Comparison of ENCODE assay signal across 2 cellular contexts in the genomic region with DNA sequence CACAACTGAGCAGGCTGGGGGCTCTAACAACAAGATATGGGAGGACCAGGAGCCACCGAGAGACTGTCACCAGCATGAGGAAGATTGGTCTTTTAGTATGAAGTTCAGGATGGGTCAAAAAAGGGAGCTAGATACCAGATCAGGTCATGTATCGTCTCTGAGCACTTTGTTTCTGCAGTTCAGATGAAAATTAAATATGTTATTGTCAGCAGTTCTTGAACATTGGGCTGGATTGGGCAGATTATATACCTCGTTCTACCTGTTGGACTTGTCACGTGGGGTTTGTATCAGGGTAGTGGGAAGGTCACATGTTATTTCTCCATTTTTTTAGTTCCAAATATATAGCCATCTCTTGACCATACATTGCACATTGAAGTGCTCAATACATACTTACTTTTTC.
TF ChIP-seq lines count a peak whose summit lies in the region.

No MANE protein-coding gene starts in this region.

TF ChIP-seq in IMR-90, 13 proteins besides CTCF, POLR2A, EP300 and RAD21:
- TF ChIP-seq MAFK (IDR thresholded peaks at IDR 0.05; ENCODE audit: low read depth, low read length) = peak; percentile 47
- TF ChIP-seq RFX5 (IDR thresholded peaks at IDR 0.05; ENCODE audit: low read depth, low read length) = no peak

TF ChIP-seq in K562, 482 proteins besides CTCF, POLR2A, EP300 and RAD21:
- TF ChIP-seq, protein P1, sequence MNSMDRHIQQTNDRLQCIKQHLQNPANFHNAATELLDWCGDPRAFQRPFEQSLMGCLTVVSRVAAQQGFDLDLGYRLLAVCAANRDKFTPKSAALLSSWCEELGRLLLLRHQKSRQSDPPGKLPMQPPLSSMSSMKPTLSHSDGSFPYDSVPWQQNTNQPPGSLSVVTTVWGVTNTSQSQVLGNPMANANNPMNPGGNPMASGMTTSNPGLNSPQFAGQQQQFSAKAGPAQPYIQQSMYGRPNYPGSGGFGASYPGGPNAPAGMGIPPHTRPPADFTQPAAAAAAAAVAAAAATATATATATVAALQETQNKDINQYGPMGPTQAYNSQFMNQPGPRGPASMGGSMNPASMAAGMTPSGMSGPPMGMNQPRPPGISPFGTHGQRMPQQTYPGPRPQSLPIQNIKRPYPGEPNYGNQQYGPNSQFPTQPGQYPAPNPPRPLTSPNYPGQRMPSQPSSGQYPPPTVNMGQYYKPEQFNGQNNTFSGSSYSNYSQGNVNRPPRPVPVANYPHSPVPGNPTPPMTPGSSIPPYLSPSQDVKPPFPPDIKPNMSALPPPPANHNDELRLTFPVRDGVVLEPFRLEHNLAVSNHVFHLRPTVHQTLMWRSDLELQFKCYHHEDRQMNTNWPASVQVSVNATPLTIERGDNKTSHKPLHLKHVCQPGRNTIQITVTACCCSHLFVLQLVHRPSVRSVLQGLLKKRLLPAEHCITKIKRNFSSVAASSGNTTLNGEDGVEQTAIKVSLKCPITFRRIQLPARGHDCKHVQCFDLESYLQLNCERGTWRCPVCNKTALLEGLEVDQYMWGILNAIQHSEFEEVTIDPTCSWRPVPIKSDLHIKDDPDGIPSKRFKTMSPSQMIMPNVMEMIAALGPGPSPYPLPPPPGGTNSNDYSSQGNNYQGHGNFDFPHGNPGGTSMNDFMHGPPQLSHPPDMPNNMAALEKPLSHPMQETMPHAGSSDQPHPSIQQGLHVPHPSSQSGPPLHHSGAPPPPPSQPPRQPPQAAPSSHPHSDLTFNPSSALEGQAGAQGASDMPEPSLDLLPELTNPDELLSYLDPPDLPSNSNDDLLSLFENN (IDR thresholded peaks at IDR 0.05; ENCODE audit: low read depth in 2 of 2, low read length in 2 of 2) = no peak
- TF ChIP-seq ETS2 (tag; IDR thresholded peaks at IDR 0.05; ENCODE audit: borderline replicate concordance, poor library complexity, severe bottlenecking) (no peak), ZNF316 (IDR thresholded peaks at IDR 0.05) (peak; percentile 55), C11orf30 (IDR thresholded peaks at IDR 0.05; ENCODE audit: low read depth) (peak; percentile 29; the same call in 1 of the 2 replicates), TGIF2 (CRISPR knock-in tag; IDR thresholded peaks at IDR 0.05) (no peak), MIER1 (IDR thresholded peaks at IDR 0.05; ENCODE audit: low read depth) (no peak)
- TF ChIP-seq, protein P2, sequence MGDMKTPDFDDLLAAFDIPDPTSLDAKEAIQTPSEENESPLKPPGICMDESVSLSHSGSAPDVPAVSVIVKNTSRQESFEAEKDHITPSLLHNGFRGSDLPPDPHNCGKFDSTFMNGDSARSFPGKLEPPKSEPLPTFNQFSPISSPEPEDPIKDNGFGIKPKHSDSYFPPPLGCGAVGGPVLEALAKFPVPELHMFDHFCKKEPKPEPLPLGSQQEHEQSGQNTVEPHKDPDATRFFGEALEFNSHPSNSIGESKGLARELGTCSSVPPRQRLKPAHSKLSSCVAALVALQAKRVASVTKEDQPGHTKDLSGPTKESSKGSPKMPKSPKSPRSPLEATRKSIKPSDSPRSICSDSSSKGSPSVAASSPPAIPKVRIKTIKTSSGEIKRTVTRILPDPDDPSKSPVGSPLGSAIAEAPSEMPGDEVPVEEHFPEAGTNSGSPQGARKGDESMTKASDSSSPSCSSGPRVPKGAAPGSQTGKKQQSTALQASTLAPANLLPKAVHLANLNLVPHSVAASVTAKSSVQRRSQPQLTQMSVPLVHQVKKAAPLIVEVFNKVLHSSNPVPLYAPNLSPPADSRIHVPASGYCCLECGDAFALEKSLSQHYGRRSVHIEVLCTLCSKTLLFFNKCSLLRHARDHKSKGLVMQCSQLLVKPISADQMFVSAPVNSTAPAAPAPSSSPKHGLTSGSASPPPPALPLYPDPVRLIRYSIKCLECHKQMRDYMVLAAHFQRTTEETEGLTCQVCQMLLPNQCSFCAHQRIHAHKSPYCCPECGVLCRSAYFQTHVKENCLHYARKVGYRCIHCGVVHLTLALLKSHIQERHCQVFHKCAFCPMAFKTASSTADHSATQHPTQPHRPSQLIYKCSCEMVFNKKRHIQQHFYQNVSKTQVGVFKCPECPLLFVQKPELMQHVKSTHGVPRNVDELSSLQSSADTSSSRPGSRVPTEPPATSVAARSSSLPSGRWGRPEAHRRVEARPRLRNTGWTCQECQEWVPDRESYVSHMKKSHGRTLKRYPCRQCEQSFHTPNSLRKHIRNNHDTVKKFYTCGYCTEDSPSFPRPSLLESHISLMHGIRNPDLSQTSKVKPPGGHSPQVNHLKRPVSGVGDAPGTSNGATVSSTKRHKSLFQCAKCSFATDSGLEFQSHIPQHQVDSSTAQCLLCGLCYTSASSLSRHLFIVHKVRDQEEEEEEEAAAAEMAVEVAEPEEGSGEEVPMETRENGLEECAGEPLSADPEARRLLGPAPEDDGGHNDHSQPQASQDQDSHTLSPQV (IDR thresholded peaks at IDR 0.05) = no peak
